Comparison of ENCODE assay signal across 13 cellular contexts in the genomic region with DNA sequence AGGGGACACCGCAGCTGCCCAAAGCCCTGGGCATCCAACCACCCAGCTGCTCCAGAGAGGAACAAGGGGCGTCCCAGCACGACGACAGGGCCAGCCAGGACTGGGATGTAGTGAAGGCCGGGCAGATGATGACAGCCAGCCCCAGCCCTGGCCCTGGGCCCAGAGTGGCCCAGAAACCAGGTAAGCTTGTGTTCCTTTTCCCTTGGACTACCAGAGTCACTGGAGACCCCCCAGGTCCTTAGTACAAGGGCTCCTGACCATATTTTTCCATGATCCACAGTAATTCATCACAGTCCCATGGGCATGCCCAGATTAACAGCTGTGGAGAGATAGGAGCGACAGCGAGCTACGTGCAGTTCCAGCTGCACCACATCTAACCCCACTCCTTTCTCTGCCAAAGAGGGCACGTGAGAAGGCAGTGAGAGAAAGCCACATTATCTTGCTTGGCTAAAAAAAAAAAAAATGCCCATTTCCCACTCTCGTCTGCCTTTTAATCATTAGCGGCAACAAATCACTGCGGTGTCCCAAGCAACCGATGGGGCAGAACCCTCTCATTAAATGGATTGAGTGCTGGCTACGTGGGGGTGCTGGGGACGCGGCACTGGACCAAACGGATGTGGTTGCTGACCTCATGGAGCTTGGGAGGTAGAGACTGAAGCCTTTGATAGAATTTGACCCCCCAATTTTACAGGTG. TPM values are rescaled to one million over a fixed set of nuclear protein-coding genes. Genes with fewer than 3 reads are reported as not detected.
A peak's percentile ranks its signal among the peaks of the same experiment; 100 is the strongest.
DNase-seq lines count a peak whose midpoint lies in the region; ATAC-seq and TF ChIP-seq lines count a peak whose summit lies in the region.
"Had no signal": no experiment of that assay in that cellular context is flagged by ENCODE, and none has a peak within 500 bp of the region (broad histone marks: within the 10 kb centered on the region; RNA-seq: fewer than 3 reads in every experiment).

No MANE protein-coding gene starts in this region.

- in situ Hi-C loops in gastrocnemius medialis (cut with MboI; ENCODE audit: low sequenced_read_pairs in 4 of 4): no loop called here

- TF ChIP-seq CTCF in body of pancreas (IDR thresholded peaks at IDR 0.05) (no peak), hepatocyte (IDR thresholded peaks at IDR 0.05; ENCODE audit: poor library complexity) (no peak), gastrocnemius medialis (IDR thresholded peaks at IDR 0.05 in 4 of 5, conservative IDR thresholded peaks at IDR 0.05 in 1 of 5) (no peak), osteocyte (IDR thresholded peaks at IDR 0.05) (no peak), WTC11 (IDR thresholded peaks at IDR 0.05) (no peak)

- CTCF ChIA-PET in WTC11 (lab: Charles Lee): interaction anchor here (0.7 to 1.5 kb wide), 4 partner anchors 38 to 82 kb away, joined by 3 to 4 read pairs (median 3); a partner anchor contains a TSS

- H3K4me1 ChIP-seq in BLaER1 treated with 17β-estradiol and CSF1 and Interleukin-3, amounts not matched to agents 10 nM and 100 nM: peaks cover 52 to 100% (median 98%) of the 10 kb centered on the region in 10 experiments
- H3K4me1 ChIP-seq in body of pancreas (peaks cover 72% of the 10 kb centered on the region), hepatocyte (ENCODE audit: insufficient read depth) (peaks cover 52% of the 10 kb centered on the region), gastrocnemius medialis (peaks cover 63 to 64% of the 10 kb centered on the region in 2 donors)

- H3K27ac ChIP-seq in BLaER1 treated with 17β-estradiol and CSF1 and Interleukin-3, amounts not matched to agents 10 nM and 100 nM: peak overlapping the region in 2 of 11 experiments; percentile 2 to 21; a peak in 2 of 22 replicates
- H3K27ac ChIP-seq in body of pancreas (peak overlapping the region; percentile 12 to 92 (median 86)), hepatocyte (peak overlapping the region; percentile 84), gastrocnemius medialis (peak overlapping the region; percentile 94 to 98 (median 97))

- peaks cover 0 to 21% (median 0%) of the 10 kb centered on the region in 11 experiments; a peak in 4 of 22 replicates for H3K27me3 ChIP-seq in BLaER1 treated with 17β-estradiol and CSF1 and Interleukin-3, amounts not matched to agents 10 nM and 100 nM
- no peaks in the 10 kb centered on the region for H3K27me3 ChIP-seq in body of pancreas
- H3K27me3 ChIP-seq in hepatocyte: no peaks in the 10 kb centered on the region
- no peaks in the 10 kb centered on the region for H3K27me3 ChIP-seq in gastrocnemius medialis

- intact Hi-C loops in body of pancreas (cut with DNase I): no loop called here
- intact Hi-C loops in gastrocnemius medialis (cut with DNase I; ENCODE audit: low total_unique reads): no loop called here
- intact Hi-C loops in head of caudate nucleus (cut with DNase I): no loop called here

- H3K4me2 ChIP-seq in BLaER1 treated with 17β-estradiol and CSF1 and Interleukin-3, amounts not matched to agents 10 nM and 100 nM: peak overlapping the region; percentile 55 to 93 (median 73)
- no peak overlapping the region for H3K4me2 ChIP-seq in hepatocyte

- H3K9ac ChIP-seq in BLaER1 treated with 17β-estradiol and CSF1 and Interleukin-3, amounts not matched to agents 10 nM and 100 nM: peak overlapping the region in 4 of 11 experiments; percentile 3 to 39 (median 32); a peak in 4 of 22 replicates

- H3K27me3 Mint-ChIP-seq in osteocyte (ENCODE audit: unreplicated experiment) (no peaks in the 10 kb centered on the region), WTC11 (ENCODE audit: low read depth) (peaks cover 13% of the 10 kb centered on the region)

- no peaks in the 10 kb centered on the region for H4K20me1 ChIP-seq in BLaER1 treated with 17β-estradiol and CSF1 and Interleukin-3, amounts not matched to agents 10 nM and 100 nM
- no peaks in the 10 kb centered on the region for H4K20me1 ChIP-seq in hepatocyte (ENCODE audit: insufficient read depth, poor library complexity, severe bottlenecking)

- no peaks in the 10 kb centered on the region for H3K9me3 ChIP-seq in BLaER1 treated with 17β-estradiol and CSF1 and Interleukin-3, amounts not matched to agents 10 nM and 100 nM (replicated peaks in 1 of 11)
- H3K9me3 ChIP-seq in body of pancreas: no peaks in the 10 kb centered on the region
- no peaks in the 10 kb centered on the region for H3K9me3 ChIP-seq in hepatocyte (ENCODE audit: low read depth)
- H3K9me3 ChIP-seq in gastrocnemius medialis: no peaks in the 10 kb centered on the region

- H3K4me3 Mint-ChIP-seq in osteocyte (ENCODE audit: unreplicated experiment) (no peak overlapping the region), WTC11 (no peak overlapping the region)
- H3K4me3 Mint-ChIP-seq: IgD-negative memory B cell had no signal

- WGBS in body of pancreas, 2 donors: 28 to 33% methylated on average over 12 to 17 of the region's 17 CpGs
- 74% methylated on average over 17 of the region's 17 CpGs for WGBS in hepatocyte (ENCODE audit: low lambda C conversion rate, missing lambda C conversion rate)

- POLR2A ChIA-PET in WTC11 (lab: Charles Lee): no interaction called here

- no peaks in the 10 kb centered on the region for H3K9me3 Mint-ChIP-seq in osteocyte (ENCODE audit: unreplicated experiment)
- H3K9me3 Mint-ChIP-seq in WTC11: no peaks in the 10 kb centered on the region
- H3K9me3 Mint-ChIP-seq: IgD-negative memory B cell had no signal

- H3K4me3 ChIP-seq in BLaER1 treated with 17β-estradiol and CSF1 and Interleukin-3, amounts not matched to agents 10 nM and 100 nM: no peak overlapping the region
- H3K4me3 ChIP-seq in body of pancreas (no peak overlapping the region), hepatocyte (no peak overlapping the region), gastrocnemius medialis (no peak overlapping the region)

- no peak overlapping the region for H2AFZ ChIP-seq in hepatocyte

- H3K27ac Mint-ChIP-seq in osteocyte (ENCODE audit: unreplicated experiment) (no peak overlapping the region), WTC11 (no peak overlapping the region)

- no peaks in the 10 kb centered on the region for H3K9me2 ChIP-seq in hepatocyte (replicated peaks; ENCODE audit: insufficient read depth)

- ATAC-seq in body of pancreas (peak; percentile 47), gastrocnemius medialis (peak in 1 of 2 donors; percentile 12), WTC11 (no peak)

- TF ChIP-seq POLR2A in body of pancreas (IDR thresholded peaks at IDR 0.05) (peak in 1 of 3 donors; percentile 13), gastrocnemius medialis (IDR thresholded peaks at IDR 0.05) (no peak)

- DNase-seq in body of pancreas: peak; percentile 52 to 80 (median 64)
- no peak for DNase-seq in hepatocyte (ENCODE audit: low spot score)
- DNase-seq in gastrocnemius medialis: no peak
- DNase-seq in osteocyte (ENCODE audit: extremely low spot score, unreplicated experiment): no peak
- DNase-seq in activated CD4-positive, alpha-beta T cell treated with anti-CD3 and anti-CD28 coated beads, Interleukin-2, amount 50 U/mL, for 4 hours: no peak
- no peak for DNase-seq in WTC11 (ENCODE audit: low spot score)
- DNase-seq in head of caudate nucleus: no peak
- DNase-seq: C1 segment of cervical spinal cord, NCI-H2081 treated with DMSO at 0.1 percent for 48 hours had no signal

- H3K36me3 ChIP-seq in BLaER1 treated with 17β-estradiol and CSF1 and Interleukin-3, amounts not matched to agents 10 nM and 100 nM: no peaks in the 10 kb centered on the region
- H3K36me3 ChIP-seq in body of pancreas (replicated peaks in 1 of 2; ENCODE audit: insufficient read depth in 1 of 2, low read depth in 2 of 2) (no peaks in the 10 kb centered on the region), hepatocyte (replicated peaks; ENCODE audit: insufficient read depth, low read depth) (no peaks in the 10 kb centered on the region), gastrocnemius medialis (no peaks in the 10 kb centered on the region)

- peaks cover 2% of the 10 kb centered on the region for H3K36me3 Mint-ChIP-seq in osteocyte (ENCODE audit: unreplicated experiment)
- no peaks in the 10 kb centered on the region for H3K36me3 Mint-ChIP-seq in WTC11
- H3K36me3 Mint-ChIP-seq: IgD-negative memory B cell had no signal

- H3K4me1 Mint-ChIP-seq in osteocyte (ENCODE audit: unreplicated experiment) (peaks cover 44% of the 10 kb centered on the region), WTC11 (peaks cover 15% of the 10 kb centered on the region)

- no peaks in the 10 kb centered on the region for H3K79me2 ChIP-seq in hepatocyte

TF ChIP-seq in WTC11, 78 proteins besides CTCF, POLR2A, EP300 and RAD21 (continues in another document):
- no peak for TF ChIP-seq RELA (CRISPR knock-in tag; IDR thresholded peaks at IDR 0.05; ENCODE audit: borderline replicate concordance)
- TF ChIP-seq, protein P1, sequence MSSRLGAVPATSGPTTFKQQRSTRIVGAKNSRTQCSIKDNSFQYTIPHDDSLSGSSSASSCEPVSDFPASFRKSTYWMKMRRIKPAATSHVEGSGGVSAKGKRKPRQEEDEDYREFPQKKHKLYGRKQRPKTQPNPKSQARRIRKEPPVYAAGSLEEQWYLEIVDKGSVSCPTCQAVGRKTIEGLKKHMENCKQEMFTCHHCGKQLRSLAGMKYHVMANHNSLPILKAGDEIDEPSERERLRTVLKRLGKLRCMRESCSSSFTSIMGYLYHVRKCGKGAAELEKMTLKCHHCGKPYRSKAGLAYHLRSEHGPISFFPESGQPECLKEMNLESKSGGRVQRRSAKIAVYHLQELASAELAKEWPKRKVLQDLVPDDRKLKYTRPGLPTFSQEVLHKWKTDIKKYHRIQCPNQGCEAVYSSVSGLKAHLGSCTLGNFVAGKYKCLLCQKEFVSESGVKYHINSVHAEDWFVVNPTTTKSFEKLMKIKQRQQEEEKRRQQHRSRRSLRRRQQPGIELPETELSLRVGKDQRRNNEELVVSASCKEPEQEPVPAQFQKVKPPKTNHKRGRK (CRISPR knock-in tag; IDR thresholded peaks at IDR 0.05; ENCODE audit: borderline replicate concordance): no peak
- TF ChIP-seq ZNF423 (CRISPR knock-in tag; IDR thresholded peaks at IDR 0.05): no peak
- TF ChIP-seq TP53 (CRISPR knock-in tag; IDR thresholded peaks at IDR 0.05): no peak
- TF ChIP-seq GRHL2 (CRISPR knock-in tag; IDR thresholded peaks at IDR 0.05; ENCODE audit: insufficient replicate concordance, severe bottlenecking): no peak
- TF ChIP-seq ETV6 (CRISPR knock-in tag; IDR thresholded peaks at IDR 0.05): no peak

RNA-seq across cellular contexts. Expression of a gene that starts 21.7 kb away (rescaled TPM):
- total RNA-seq in body of pancreas (10 to 100 TPM; 18.4 to 40.9 TPM), hepatocyte (6.9 and 8.4 TPM in 2 replicates), gastrocnemius medialis (100 to 1,000 TPM; 419 to 569 (median 539) TPM), osteocyte (17.8 and 18.4 TPM in 2 replicates), WTC11 (2021) (2.1 to 2.7 TPM (median 2.6 TPM) in 3 replicates)
- 5.3 and 7.1 TPM in 2 replicates for polyA plus RNA-seq in hepatocyte

RNA-seq across cellular contexts. Expression of a gene that starts 42.3 kb away (rescaled TPM):
- total RNA-seq in body of pancreas (under 1 TPM in 1 of 2 donors, not detected in 1; 0.26 TPM), hepatocyte (0.92 and 1.1 TPM in 2 replicates), gastrocnemius medialis (10 to 100 TPM in 3 of 4 donors, 1 to 10 TPM in 1; 4.8 to 12.6 (median 11.3) TPM), osteocyte (0.27 and 1.5 TPM in 2 replicates), WTC11 (2021) (11.6 to 14.5 TPM (median 13.7 TPM) in 3 replicates)
- polyA plus RNA-seq in hepatocyte: 0.83 and 1.8 TPM in 2 replicates
- total RNA-seq: mononuclear cell, OCI-LY7 had no signal
- polyA plus RNA-seq: IgD-negative memory B cell had no signal

Comparison
In these comparisons a context has a peak if more than half of its experiments do, and no peak if none do; other contexts are left out.
1. DNase-seq: peak in body of pancreas (4 of 4); none in hepatocyte (single experiment), gastrocnemius medialis (0 of 2), osteocyte (single experiment), activated CD4-positive, alpha-beta T cell treated with anti-CD3 and anti-CD28 coated beads, Interleukin-2, amount 50 U/mL, for 4 hours (0 of 2), WTC11 (single experiment) and head of caudate nucleus (0 of 42).
2. RNA of a gene that starts 21.7 kb away (total RNA-seq): 419 to 569 TPM in gastrocnemius medialis; 18.4 to 40.9 TPM in body of pancreas, 17.8 to 18.4 TPM in osteocyte, 6.9 to 8.4 TPM in hepatocyte and 2.1 to 2.7 TPM in WTC11; every median in the first group is over 10 times any median in the second.